Comparison of ENCODE assay signal across 1 cellular context in genomic region chr10:121556918-121557573, GRCh38.
TF ChIP-seq lines count a peak whose summit lies in the region.

No MANE protein-coding gene starts in this region.

TF ChIP-seq in GM12878, 131 proteins besides CTCF, POLR2A, EP300 and RAD21:
- peak; percentile 64 for TF ChIP-seq MTA2 (IDR thresholded peaks at IDR 0.05; ENCODE audit: low read depth)
- peak; percentile 21 for TF ChIP-seq MEF2B (IDR thresholded peaks at IDR 0.05; ENCODE audit: partially characterized antibody, poor library complexity, severe bottlenecking)
- no peak for TF ChIP-seq IRF5 (IDR thresholded peaks at IDR 0.05; ENCODE audit: borderline replicate concordance)
- no peak for TF ChIP-seq TCF3 (IDR thresholded peaks at IDR 0.05; ENCODE audit: borderline replicate concordance, insufficient read depth, low read depth, low read length)
